In the genomic region with DNA sequence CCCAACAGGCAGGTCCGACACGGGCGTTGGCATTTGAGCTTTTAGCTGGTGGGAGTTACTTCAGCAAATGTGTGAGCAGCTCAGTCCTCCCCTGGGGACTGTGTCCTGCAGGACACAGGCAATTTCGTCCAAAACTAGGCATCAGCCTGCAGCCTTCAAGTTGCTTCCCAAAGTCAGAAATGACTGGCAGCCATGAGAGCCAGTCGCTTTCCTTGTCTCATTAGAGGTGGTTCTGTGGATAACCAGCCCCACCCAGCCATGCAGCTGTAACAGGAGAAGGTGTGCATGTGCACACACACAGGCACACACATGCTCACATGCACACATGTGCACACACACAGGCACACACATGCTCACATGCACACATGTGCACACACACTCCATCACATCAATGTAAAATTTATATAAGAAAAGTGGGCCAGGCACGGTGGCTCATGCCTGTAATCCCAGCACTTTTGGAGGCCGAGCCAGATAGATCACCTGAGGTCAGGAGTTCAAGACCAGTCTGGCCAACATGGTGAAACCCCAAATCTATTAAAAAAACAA, we compare ENCODE assay signal across 12 cellular contexts.
A peak's percentile ranks its signal among the peaks of the same experiment; 100 is the strongest.
DNase-seq lines count a peak whose midpoint lies in the region; ATAC-seq and TF ChIP-seq lines count a peak whose summit lies in the region.
"Had no signal": no experiment of that assay in that cellular context is flagged by ENCODE, and none has a peak within 500 bp of the region (broad histone marks: within the 10 kb centered on the region; RNA-seq: fewer than 3 reads in every experiment).

No MANE protein-coding gene starts in this region.

- no peak overlapping the region for H3K18ac ChIP-seq in mesendoderm (ENCODE audit: low read length)

- H3K9ac ChIP-seq in Karpas-422 (ENCODE audit: low read length) (no peak overlapping the region), mesendoderm (ENCODE audit: low read length) (no peak overlapping the region)
- H3K9ac ChIP-seq: GM23248 had no signal

- H4K5ac ChIP-seq in mesendoderm (ENCODE audit: low read length): no peak overlapping the region

- H3K27me3 ChIP-seq in Karpas-422 (ENCODE audit: low read length) (no peaks in the 10 kb centered on the region), mesendoderm (ENCODE audit: insufficient read depth, low read length, poor library complexity) (no peaks in the 10 kb centered on the region), sigmoid colon (peaks cover 3 to 30% (median 14%) of the 10 kb centered on the region in 3 donors)

- no peaks in the 10 kb centered on the region; the same call in 1 of the 2 replicates for H4K20me1 ChIP-seq in Karpas-422 (ENCODE audit: insufficient read depth, low read depth, low read length)

- intact Hi-C loops in left colon (cut with DNase I, micrococcal nuclease) (no loop called here), sigmoid colon (cut with DNase I) (loop anchor here (10.0 kb wide), 1 partner anchor 425 kb away; no protein-coding TSS in a partner anchor)

- no peak overlapping the region for H4K8ac ChIP-seq in mesendoderm (ENCODE audit: low read depth, low read length)

- H3K9me2 ChIP-seq in Karpas-422 (replicated peaks; ENCODE audit: insufficient read depth, low read length): no peaks in the 10 kb centered on the region

- no peak overlapping the region for H2BK120ac ChIP-seq in mesendoderm (ENCODE audit: low read depth, low read length)

- no peak overlapping the region for H2AK5ac ChIP-seq in mesendoderm (ENCODE audit: low read length)

- no peak for ATAC-seq in left colon
- no peak for ATAC-seq in HG03159 (IDR thresholded peaks at IDR 0.05; ENCODE audit: unreplicated experiment)
- ATAC-seq: GM12878, HCT116 had no signal

- H3K56ac ChIP-seq in mesendoderm (ENCODE audit: low read length): no peak overlapping the region

- TF ChIP-seq EP300 in sigmoid colon (IDR thresholded peaks at IDR 0.05): no peak

- no peak for TF ChIP-seq CTCF in sigmoid colon (IDR thresholded peaks at IDR 0.05)

- H2BK15ac ChIP-seq in mesendoderm (replicated peaks; ENCODE audit: low read depth): no peak overlapping the region

- peak; percentile 25 for DNase-seq in Karpas-422
- DNase-seq in ecto neural progenitor cell (ENCODE audit: low spot score): peak; percentile 34
- DNase-seq in mesendoderm: peak; percentile 16
- DNase-seq in left colon: no peak
- no peak for DNase-seq in NCI-H2227 (lab: John Stamatoyannopoulos, UW; ENCODE audit: unreplicated experiment)
- DNase-seq in sigmoid colon: no peak
- DNase-seq: DMS79, GM23248 had no signal

- no CpG with 5 or more reads among the region's 7 CpGs for WGBS in mesendoderm (ENCODE audit: extremely low coverage, insufficient coverage, low lambda C conversion rate)
- WGBS in sigmoid colon, 2 donors: 59 to 69% methylated on average over 7 of the region's 7 CpGs

- H3K79me1 ChIP-seq in mesendoderm (ENCODE audit: low read length): no peaks in the 10 kb centered on the region

- H3K4me1 ChIP-seq in Karpas-422 (ENCODE audit: low read length) (no peaks in the 10 kb centered on the region), mesendoderm (ENCODE audit: control insufficient read depth, low read depth, low read length) (no peaks in the 10 kb centered on the region), sigmoid colon (peaks cover 0 to 13% (median 6%) of the 10 kb centered on the region in 4 donors)

- H3K4ac ChIP-seq in mesendoderm (ENCODE audit: low read depth, low read length): no peak overlapping the region

- H3K79me2 ChIP-seq in Karpas-422 (ENCODE audit: low read length) (no peaks in the 10 kb centered on the region), mesendoderm (ENCODE audit: control insufficient read depth, insufficient read depth, low read length) (no peaks in the 10 kb centered on the region)

- H3K36me3 ChIP-seq in Karpas-422 (ENCODE audit: insufficient read depth, low read length) (no peaks in the 10 kb centered on the region), mesendoderm (ENCODE audit: control insufficient read depth, insufficient read depth, low read length) (no peaks in the 10 kb centered on the region), sigmoid colon (no peaks in the 10 kb centered on the region)

- H3K9me3 ChIP-seq in Karpas-422 (ENCODE audit: low read length) (no peaks in the 10 kb centered on the region), sigmoid colon (no peaks in the 10 kb centered on the region)

- H3K4me2 ChIP-seq in Karpas-422 (ENCODE audit: low read depth, low read length, poor library complexity, severe bottlenecking) (no peak overlapping the region), mesendoderm (ENCODE audit: low read length) (no peak overlapping the region)

- H3K27ac ChIP-seq in Karpas-422 (ENCODE audit: low read length) (no peak overlapping the region), mesendoderm (ENCODE audit: low read depth, low read length) (no peak overlapping the region), sigmoid colon (no peak overlapping the region)
- H3K27ac ChIP-seq: C4-2B, GM23248 had no signal

- no peak overlapping the region for H3K23ac ChIP-seq in mesendoderm (ENCODE audit: low read length)

- no peak for TF ChIP-seq POLR2A in sigmoid colon (IDR thresholded peaks at IDR 0.05)

- H3K4me3 ChIP-seq in Karpas-422 (ENCODE audit: low read length): no peak overlapping the region
- H3K4me3 ChIP-seq in mesendoderm (ENCODE audit: low read length): no peak overlapping the region
- H3K4me3 ChIP-seq in sigmoid colon: no peak overlapping the region
- H3K4me3 ChIP-seq: GM12878, GM23248 had no signal

- no peak overlapping the region for H2AFZ ChIP-seq in Karpas-422 (ENCODE audit: low read length)
- H2AFZ ChIP-seq: GM23248 had no signal

- H2BK5ac ChIP-seq in mesendoderm (ENCODE audit: low read length): no peak overlapping the region

Comparison
In these comparisons a context has a peak if more than half of its experiments do, and no peak if none do; other contexts are left out.
1. DNase-seq: peak in Karpas-422 (single experiment), ecto neural progenitor cell (single experiment) and mesendoderm (single experiment); none in left colon (0 of 2), NCI-H2227 (single experiment) and sigmoid colon (single experiment).